ENCODE assay signal across 1 cellular context in genomic region chr1:23591460-23592208, GRCh38.
TF ChIP-seq lines count a peak whose summit lies in the region.

No MANE protein-coding gene starts in this region.

TF ChIP-seq in SK-N-SH, 30 proteins besides CTCF, POLR2A, EP300 and RAD21 (continued from another document):
- TF ChIP-seq NFIC (IDR thresholded peaks at IDR 0.05; ENCODE audit: borderline replicate concordance) (no peak), SMC3 (IDR thresholded peaks at IDR 0.05; ENCODE audit: low read depth, low read length) (no peak), FOSL2 (IDR thresholded peaks at IDR 0.05; ENCODE audit: borderline replicate concordance, low read depth) (no peak), YY1 (IDR thresholded peaks at IDR 0.05; ENCODE audit: low read depth) (no peak), MXI1 (IDR thresholded peaks at IDR 0.05; ENCODE audit: low read depth, low read length) (no peak), SIN3A (IDR thresholded peaks at IDR 0.05; ENCODE audit: borderline replicate concordance, low read depth, low read length) (no peak)
